ENCODE assay signal across 8 cellular contexts in the genomic region with DNA sequence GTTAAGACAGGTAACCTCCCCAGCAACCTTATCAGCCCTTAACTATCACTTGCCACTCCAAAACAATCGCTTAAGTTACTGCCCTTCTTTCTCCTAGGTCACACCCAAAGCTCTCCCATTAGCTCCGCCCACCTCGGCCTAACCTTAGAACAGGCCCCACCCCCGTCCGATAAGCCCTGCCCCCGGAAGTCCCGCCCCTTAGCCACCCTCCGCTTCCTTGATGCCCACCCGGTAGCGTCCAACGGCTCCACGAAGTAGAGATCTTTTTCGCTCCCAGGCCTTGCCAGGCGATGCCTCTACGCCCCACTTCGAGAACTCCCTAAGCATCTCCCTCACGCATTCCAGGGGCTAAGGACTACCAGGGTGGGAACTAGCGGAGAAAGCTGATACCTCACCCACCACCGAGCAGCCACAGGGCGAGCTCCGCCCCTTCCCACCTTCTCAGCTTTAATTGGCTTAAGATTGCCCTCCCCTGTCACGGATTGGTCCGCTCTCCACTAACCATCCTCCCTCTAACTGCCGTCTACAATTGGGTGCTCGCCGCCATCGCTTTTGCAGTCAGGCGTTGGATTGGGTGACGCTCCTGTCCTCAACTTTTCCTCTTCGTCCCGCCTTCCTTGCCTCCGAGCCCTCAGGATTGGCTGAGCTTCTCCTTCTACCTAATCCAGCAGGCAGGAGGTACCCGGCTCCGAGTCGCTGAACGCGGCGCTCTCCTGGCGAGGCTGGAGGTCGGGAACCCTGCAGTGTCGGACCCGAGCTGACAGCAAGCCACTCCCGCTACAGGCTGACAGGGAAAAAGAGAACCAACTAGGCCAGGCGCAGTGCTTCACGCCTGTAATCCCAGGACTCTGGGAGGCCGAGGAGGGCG. TPM values are rescaled to one million over a fixed set of nuclear protein-coding genes. Genes with fewer than 3 reads are reported as not detected.
A peak's percentile ranks its signal among the peaks of the same experiment; 100 is the strongest.
DNase-seq lines count a peak whose midpoint lies in the region; ATAC-seq and TF ChIP-seq lines count a peak whose summit lies in the region.

Gene ZBTB3 (minus strand): TSS at position 425 of the 868 bp plus-strand sequence. CDS start 496 bp downstream, outside the sequence.

- peak within 1 kb of the TSS; percentile 84 for H3K4me3 ChIP-seq in Karpas-422 (ENCODE audit: low read length)
- H3K4me3 ChIP-seq in fibroblast of lung (replicated peaks in 1 of 4; ENCODE audit: control extremely low read depth in 1 of 4, insufficient read depth in 1 of 4, low read depth in 3 of 4, low read length in 4 of 4), result peak within 1 kb of the TSS; percentile 83 to 100 (median 94)
- H3K4me3 ChIP-seq in naive thymus-derived CD4-positive, alpha-beta T cell (ENCODE audit: low read length), result peak within 1 kb of the TSS; percentile 94

- POLR2A ChIA-PET in naive thymus-derived CD4-positive, alpha-beta T cell (lab: Charles Lee), result interaction anchor here (0.6 to 7.7 kb wide), 52 partner anchors 8 to 1486 kb away, joined by 3 to 195 read pairs (median 5); partner anchors contain the start of genes BSCL2, C11orf98, CSKMT and EEF1G

- no peaks in the 10 kb centered on the region for H3K9me2 ChIP-seq in Karpas-422 (replicated peaks; ENCODE audit: insufficient read depth, low read length)

- peaks cover 16% of the 10 kb centered on the region for H3K4me1 ChIP-seq in Karpas-422 (ENCODE audit: low read length)
- no peaks in the 10 kb centered on the region for H3K4me1 ChIP-seq in fibroblast of lung (ENCODE audit: control insufficient read depth, extremely low read depth, insufficient read depth, low read length)
- peaks cover 15 to 16% of the 10 kb centered on the region in 2 donors for H3K4me1 ChIP-seq in naive thymus-derived CD4-positive, alpha-beta T cell (ENCODE audit: control insufficient read depth in 2 of 2, insufficient read depth in 2 of 2, low read length in 2 of 2)

- intact Hi-C loops in activated T-helper 1 cell treated with anti-CD3 and anti-CD28 coated beads, Interleukin-12 subunit alpha, Interleukin-12 subunit beta, Interleukin-2, Interleukin-4 antibody, amounts not matched to agents 30 ng/mL and 10 ng/mL and 1 ng/mL, durations not matched to agents 14 hours and 24 hours and 36 hours (cut with micrococcal nuclease), result loop anchor here (1.0 to 5.0 kb wide), 10 partner anchors 7 to 142 kb away; partner anchors contain the start of genes EML3, GANAB, POLR2G and ROM1
- intact Hi-C loops in naive thymus-derived CD4-positive, alpha-beta T cell (cut with micrococcal nuclease), result loop anchor here (1.0 kb wide), 14 partner anchors 7 to 163 kb away; partner anchors contain the start of genes POLR2G (in 2 of the 2), TAF6L (in 2 of the 2), TTC9C (in 2 of the 2) and NXF1 (in 1 of the 2)

- H3K9me3 Mint-ChIP-seq in activated T-helper 1 cell treated with anti-CD3 and anti-CD28 coated beads, Interleukin-12 subunit alpha, Interleukin-12 subunit beta, Interleukin-2, Interleukin-4 antibody, amounts not matched to agents 30 ng/mL and 10 ng/mL and 1 ng/mL, durations not matched to agents 14 hours and 24 hours and 36 hours, result no peaks in the 10 kb centered on the region
- no peaks in the 10 kb centered on the region for H3K9me3 Mint-ChIP-seq in naive thymus-derived CD4-positive, alpha-beta T cell
- H3K9me3 Mint-ChIP-seq in stimulated activated naive B cell treated with anti-CD40 and anti-IgM and Interleukin-4, amounts not matched to agents 10 μg/mL and 1 μg/mL and 100 μg/mL, for 72 hours, result no peaks in the 10 kb centered on the region

- H3K4me3 Mint-ChIP-seq in activated T-helper 1 cell treated with anti-CD3 and anti-CD28 coated beads, Interleukin-12 subunit alpha, Interleukin-12 subunit beta, Interleukin-2, Interleukin-4 antibody, amounts not matched to agents 30 ng/mL and 10 ng/mL and 1 ng/mL, durations not matched to agents 14 hours and 24 hours and 36 hours, result peak within 1 kb of the TSS; percentile 89
- H3K4me3 Mint-ChIP-seq in naive thymus-derived CD4-positive, alpha-beta T cell, result peak within 1 kb of the TSS; percentile 86 to 100 (median 98)
- H3K4me3 Mint-ChIP-seq in stimulated activated naive B cell treated with anti-CD40 and anti-IgM and Interleukin-4, amounts not matched to agents 10 μg/mL and 1 μg/mL and 100 μg/mL, for 72 hours, result peak within 1 kb of the TSS; percentile 98

- H3K79me2 ChIP-seq in Karpas-422 (ENCODE audit: low read length) (peaks cover 17% of the 10 kb centered on the region), fibroblast of lung (ENCODE audit: control insufficient read depth, insufficient read depth, low read length) (peaks cover 7% of the 10 kb centered on the region)

- peak within 1 kb of the TSS; percentile 91 for H3K27ac Mint-ChIP-seq in activated T-helper 1 cell treated with anti-CD3 and anti-CD28 coated beads, Interleukin-12 subunit alpha, Interleukin-12 subunit beta, Interleukin-2, Interleukin-4 antibody, amounts not matched to agents 30 ng/mL and 10 ng/mL and 1 ng/mL, durations not matched to agents 14 hours and 24 hours and 36 hours
- H3K27ac Mint-ChIP-seq in naive thymus-derived CD4-positive, alpha-beta T cell, result peak within 1 kb of the TSS; percentile 93 to 99 (median 95)
- H3K27ac Mint-ChIP-seq in stimulated activated naive B cell treated with anti-CD40 and anti-IgM and Interleukin-4, amounts not matched to agents 10 μg/mL and 1 μg/mL and 100 μg/mL, for 72 hours, result peak within 1 kb of the TSS; percentile 99

- CTCF ChIA-PET in naive thymus-derived CD4-positive, alpha-beta T cell (lab: Charles Lee), result interaction anchor here (0.5 to 2.1 kb wide), 14 partner anchors 8 to 163 kb away, joined by 3 to 17 read pairs (median 4); partner anchors contain the start of genes HNRNPUL2, POLR2G, SLC3A2 and TMEM179B

- peak; percentile 99 for DNase-seq in DMS79 treated with DMSO at 0.1 percent for 48 hours (lab: John Stamatoyannopoulos, UW)
- peak; percentile 98 for DNase-seq in Karpas-422
- DNase-seq in RKO (ENCODE audit: low spot score), result peak; percentile 100
- DNase-seq in activated T-helper 1 cell treated with anti-CD3 and anti-CD28 coated beads, Interleukin-12 subunit alpha, Interleukin-12 subunit beta, Interleukin-2, Interleukin-4 antibody, amounts not matched to agents 30 ng/mL and 10 ng/mL and 1 ng/mL, durations not matched to agents 14 hours and 24 hours and 36 hours (ENCODE audit: low spot score), result peak; percentile 95
- peak; percentile 99 for DNase-seq in fibroblast of lung (ENCODE audit: low read depth in 2 of 2)
- DNase-seq in naive thymus-derived CD4-positive, alpha-beta T cell, result peak; percentile 89 to 99 (median 98)
- DNase-seq in stimulated activated naive B cell treated with anti-CD40 and anti-IgM and Interleukin-4, amounts not matched to agents 10 μg/mL and 1 μg/mL and 100 μg/mL, for 72 hours, result peak; percentile 98

- H3K27ac ChIP-seq in Karpas-422 (ENCODE audit: low read length) (peak within 1 kb of the TSS; percentile 79), fibroblast of lung (ENCODE audit: insufficient read depth, low read length) (peak within 1 kb of the TSS; percentile 91)
- peak within 1 kb of the TSS; percentile 83 for H3K27ac ChIP-seq in naive thymus-derived CD4-positive, alpha-beta T cell (ENCODE audit: low read depth, low read length)

- H3K9me3 ChIP-seq in Karpas-422 (ENCODE audit: low read length), result no peaks in the 10 kb centered on the region
- no peaks in the 10 kb centered on the region for H3K9me3 ChIP-seq in fibroblast of lung (ENCODE audit: control insufficient read depth, insufficient read depth, low read depth, low read length)
- H3K9me3 ChIP-seq in naive thymus-derived CD4-positive, alpha-beta T cell (ENCODE audit: control insufficient read depth in 2 of 3, low read length in 3 of 3), result no peaks in the 10 kb centered on the region

- H3K36me3 ChIP-seq in Karpas-422 (ENCODE audit: insufficient read depth, low read length) (no peaks in the 10 kb centered on the region), fibroblast of lung (ENCODE audit: control insufficient read depth, insufficient read depth, low read length) (peaks cover 5% of the 10 kb centered on the region)
- peaks cover 0 to 17% (median 0%) of the 10 kb centered on the region in 3 experiments for H3K36me3 ChIP-seq in naive thymus-derived CD4-positive, alpha-beta T cell (ENCODE audit: control insufficient read depth in 2 of 3, insufficient read depth in 3 of 3, low read length in 3 of 3)

- peaks cover 6% of the 10 kb centered on the region for H3K36me3 Mint-ChIP-seq in activated T-helper 1 cell treated with anti-CD3 and anti-CD28 coated beads, Interleukin-12 subunit alpha, Interleukin-12 subunit beta, Interleukin-2, Interleukin-4 antibody, amounts not matched to agents 30 ng/mL and 10 ng/mL and 1 ng/mL, durations not matched to agents 14 hours and 24 hours and 36 hours (ENCODE audit: low read depth)
- H3K36me3 Mint-ChIP-seq in naive thymus-derived CD4-positive, alpha-beta T cell, result peaks cover 0 to 9% (median 1%) of the 10 kb centered on the region in 5 donors
- peaks cover 7 to 16% of the 10 kb centered on the region in 2 donors for H3K36me3 Mint-ChIP-seq in stimulated activated naive B cell treated with anti-CD40 and anti-IgM and Interleukin-4, amounts not matched to agents 10 μg/mL and 1 μg/mL and 100 μg/mL, for 72 hours

- H3K4me2 ChIP-seq in Karpas-422 (ENCODE audit: low read depth, low read length, poor library complexity, severe bottlenecking) (peak within 1 kb of the TSS; percentile 66), fibroblast of lung (ENCODE audit: extremely low read depth, insufficient read depth, low read length) (peak within 1 kb of the TSS; percentile 71)

- peak within 1 kb of the TSS; percentile 87 for H3K9ac ChIP-seq in Karpas-422 (ENCODE audit: low read length)
- H3K9ac ChIP-seq in fibroblast of lung (ENCODE audit: insufficient read depth, low read length), result peak within 1 kb of the TSS; percentile 92

- H3K27me3 ChIP-seq in Karpas-422 (ENCODE audit: low read length), result no peaks in the 10 kb centered on the region
- H3K27me3 ChIP-seq in fibroblast of lung (ENCODE audit: control insufficient read depth, insufficient read depth, low read length), result no peaks in the 10 kb centered on the region
- no peaks in the 10 kb centered on the region for H3K27me3 ChIP-seq in naive thymus-derived CD4-positive, alpha-beta T cell (ENCODE audit: control insufficient read depth in 2 of 2, insufficient read depth in 2 of 2, low read length in 2 of 2)

- H3K27me3 Mint-ChIP-seq in activated T-helper 1 cell treated with anti-CD3 and anti-CD28 coated beads, Interleukin-12 subunit alpha, Interleukin-12 subunit beta, Interleukin-2, Interleukin-4 antibody, amounts not matched to agents 30 ng/mL and 10 ng/mL and 1 ng/mL, durations not matched to agents 14 hours and 24 hours and 36 hours (ENCODE audit: insufficient read depth), result no peaks in the 10 kb centered on the region
- no peaks in the 10 kb centered on the region for H3K27me3 Mint-ChIP-seq in naive thymus-derived CD4-positive, alpha-beta T cell
- H3K27me3 Mint-ChIP-seq in stimulated activated naive B cell treated with anti-CD40 and anti-IgM and Interleukin-4, amounts not matched to agents 10 μg/mL and 1 μg/mL and 100 μg/mL, for 72 hours, result no peaks in the 10 kb centered on the region

- peaks cover 12% of the 10 kb centered on the region for H3K4me1 Mint-ChIP-seq in activated T-helper 1 cell treated with anti-CD3 and anti-CD28 coated beads, Interleukin-12 subunit alpha, Interleukin-12 subunit beta, Interleukin-2, Interleukin-4 antibody, amounts not matched to agents 30 ng/mL and 10 ng/mL and 1 ng/mL, durations not matched to agents 14 hours and 24 hours and 36 hours (ENCODE audit: low read depth)
- H3K4me1 Mint-ChIP-seq in naive thymus-derived CD4-positive, alpha-beta T cell, result peaks cover 9 to 41% (median 29%) of the 10 kb centered on the region in 7 donors
- peaks cover 12 to 27% of the 10 kb centered on the region in 2 donors for H3K4me1 Mint-ChIP-seq in stimulated activated naive B cell treated with anti-CD40 and anti-IgM and Interleukin-4, amounts not matched to agents 10 μg/mL and 1 μg/mL and 100 μg/mL, for 72 hours

- TF ChIP-seq CTCF in fibroblast of lung (conservative IDR thresholded peaks at IDR 0.05 in 1 of 2, IDR thresholded peaks at IDR 0.05 in 1 of 2; ENCODE audit: low read depth in 1 of 2, low read length in 2 of 2), result no peak

- H2AFZ ChIP-seq in Karpas-422 (ENCODE audit: low read length) (peak within 1 kb of the TSS; percentile 87; the same call in 1 of the 2 replicates), fibroblast of lung (ENCODE audit: low read length) (peak within 1 kb of the TSS; percentile 100)

- H4K20me1 ChIP-seq in Karpas-422 (ENCODE audit: insufficient read depth, low read depth, low read length) (no peaks in the 10 kb centered on the region), fibroblast of lung (ENCODE audit: control insufficient read depth, extremely low read depth, insufficient read depth, low read length) (no peaks in the 10 kb centered on the region)

- peak; percentile 89 for ATAC-seq in GM21825 (IDR thresholded peaks at IDR 0.05; ENCODE audit: unreplicated experiment)
- ATAC-seq in naive thymus-derived CD4-positive, alpha-beta T cell, result peak; percentile 96
- ATAC-seq in stimulated activated naive B cell treated with anti-CD40 and anti-IgM and Interleukin-4, amounts not matched to agents 10 μg/mL and 1 μg/mL and 100 μg/mL, for 72 hours (replicated peaks), result peak; percentile 96 to 98

RNA-seq across cellular contexts. Expression of gene ZBTB3, which starts in this region (rescaled TPM):
- total RNA-seq in Karpas-422 (2014; rRNA removed; shearing (Covaris generic); ENCODE audit: low replicate concordance), result 5.3 and 6.6 TPM in 2 replicates
- total RNA-seq in activated T-helper 1 cell treated with anti-CD3 and anti-CD28 coated beads, Interleukin-12 subunit alpha, Interleukin-12 subunit beta, Interleukin-2, Interleukin-4 antibody, amounts not matched to agents 30 ng/mL and 10 ng/mL and 1 ng/mL, durations not matched to agents 14 hours and 24 hours and 36 hours, result 8.7 and 9.1 TPM in 2 replicates
- total RNA-seq in fibroblast of lung, result 13.4 and 14.4 TPM in 2 replicates
- polyA plus RNA-seq in fibroblast of lung, result 6.2 and 6.8 TPM in 2 replicates
- polyA plus RNA-seq in fibroblast of lung (2012), result 2.3 and 3.6 TPM in 2 replicates
- polyA minus RNA-seq in fibroblast of lung (ENCODE audit: low replicate concordance), result 13.5 and 18.3 TPM in 2 replicates
- total RNA-seq in naive thymus-derived CD4-positive, alpha-beta T cell, result 10 to 100 TPM in 3 of 5 experiments, 1 to 10 TPM in 2; 6.4 to 24.1 (median 19.0) TPM
- polyA plus RNA-seq in naive thymus-derived CD4-positive, alpha-beta T cell, result 1 to 10 TPM; 4.1 to 7.7 TPM

Comparison
In these comparisons a context has a peak if more than half of its experiments do, and no peak if none do; other contexts are left out.
1. Peak in every context shown above with its lines: DNase-seq, ATAC-seq, H3K4me3 ChIP-seq and H3K27ac ChIP-seq.